ENCODE assay signal across 1 cellular context in genomic region chr9:27462434-27462833, GRCh38.
TF ChIP-seq lines count a peak whose summit lies in the region.

No MANE protein-coding gene starts in this region.

TF ChIP-seq in A549, 52 proteins besides CTCF, POLR2A, EP300 and RAD21 (continued from another document):
- TF ChIP-seq BCL3 (IDR thresholded peaks at IDR 0.05) (no peak), SREBF2 (IDR thresholded peaks at IDR 0.05) (no peak), CBX8 (IDR thresholded peaks at IDR 0.05) (no peak), CHD4 (IDR thresholded peaks at IDR 0.05; ENCODE audit: borderline replicate concordance) (no peak), RARB (CRISPR knock-in tag; IDR thresholded peaks at IDR 0.05) (no peak), EHMT2 (IDR thresholded peaks at IDR 0.05; ENCODE audit: low read depth) (no peak), NFE2L2 (conservative IDR thresholded peaks at IDR 0.05; ENCODE audit: low read length) (no peak), MAFK (IDR thresholded peaks at IDR 0.05; ENCODE audit: partially characterized antibody) (no peak), ZC3H11A (IDR thresholded peaks at IDR 0.05) (no peak), NPAS2 (CRISPR knock-in tag; IDR thresholded peaks at IDR 0.05; ENCODE audit: borderline replicate concordance) (no peak)
